ENCODE assay signal across 20 cellular contexts in genomic region chr11:99489561-99489960, GRCh38.
"Had no signal": no experiment of that assay in that cellular context is flagged by ENCODE, and none has a peak within 500 bp of the region (broad histone marks: within the 10 kb centered on the region; RNA-seq: fewer than 3 reads in every experiment).

No MANE protein-coding gene starts in this region.

- H3K27ac Mint-ChIP-seq: effector memory CD8-positive, alpha-beta T cell; naive thymus-derived CD4-positive, alpha-beta T cell; nephron; neural progenitor cell; stimulated activated effector memory CD8-positive, alpha-beta T cell treated with anti-CD3 and anti-CD28 coated beads, Interleukin-12 subunit alpha, Interleukin-12 subunit beta, amount 100 ng/mL, for 72 hours had no signal

- DNase-seq: cortex of kidney; effector memory CD8-positive, alpha-beta T cell; erythroblast; esophagus squamous epithelium; head of caudate nucleus; kidney; mesendoderm; midbrain; naive thymus-derived CD4-positive, alpha-beta T cell; stimulated activated CD4-positive, alpha-beta T cell treated with anti-CD3 and anti-CD28 coated beads, Interleukin-2, amount 100 ng/mL, for 24 hours; stimulated activated CD4-positive, alpha-beta T cell treated with anti-CD3 and anti-CD28 coated beads, Interleukin-4, amount 100 ng/mL, for 24 hours; stimulated activated naive CD4-positive, alpha-beta T cell treated with Interleukin-2 at 50 U/mL for 16 hours; stomach; thyroid gland had no signal

- H3K9me3 Mint-ChIP-seq: nephron, neural progenitor cell had no signal

- H3K9ac ChIP-seq: neural progenitor cell had no signal

- H3K27me3 Mint-ChIP-seq: effector memory CD8-positive, alpha-beta T cell; naive thymus-derived CD4-positive, alpha-beta T cell had no signal

- H3K4me3 ChIP-seq: esophagus squamous epithelium, lung, neural progenitor cell, prostate gland, right atrium auricular region, stomach, thyroid gland had no signal

- H3K27me3 ChIP-seq: esophagus squamous epithelium, neural progenitor cell, right atrium auricular region, stomach, thyroid gland had no signal

- H3K36me3 Mint-ChIP-seq: naive thymus-derived CD4-positive, alpha-beta T cell; neural progenitor cell; stimulated activated effector memory CD8-positive, alpha-beta T cell treated with anti-CD3 and anti-CD28 coated beads, Interleukin-12 subunit alpha, Interleukin-12 subunit beta, amount 100 ng/mL, for 72 hours had no signal

- H3K9me3 ChIP-seq: esophagus squamous epithelium, prostate gland, stomach, thyroid gland had no signal

- H3K36me3 ChIP-seq: esophagus squamous epithelium, neural progenitor cell, prostate gland, right atrium auricular region, stomach, thyroid gland had no signal

- H3K4me3 Mint-ChIP-seq: effector memory CD8-positive, alpha-beta T cell; naive thymus-derived CD4-positive, alpha-beta T cell; nephron; neural progenitor cell; stimulated activated effector memory CD8-positive, alpha-beta T cell treated with anti-CD3 and anti-CD28 coated beads, Interleukin-12 subunit alpha, Interleukin-12 subunit beta, amount 100 ng/mL, for 72 hours had no signal

- H3K4me1 Mint-ChIP-seq: naive thymus-derived CD4-positive, alpha-beta T cell; nephron; neural progenitor cell; stimulated activated effector memory CD8-positive, alpha-beta T cell treated with anti-CD3 and anti-CD28 coated beads, Interleukin-12 subunit alpha, Interleukin-12 subunit beta, amount 100 ng/mL, for 72 hours had no signal

- H3K4me1 ChIP-seq: esophagus squamous epithelium, neural progenitor cell, prostate gland, right atrium auricular region, stomach, thyroid gland had no signal
